ENCODE assay signal across 1 cellular context in genomic region chr20:62601172-62601571, GRCh38.
TF ChIP-seq lines count a peak whose summit lies in the region.

No MANE protein-coding gene starts in this region.

TF ChIP-seq in H1, 55 proteins besides CTCF, POLR2A, EP300 and RAD21:
- TF ChIP-seq GTF2F1 (IDR thresholded peaks at IDR 0.05; ENCODE audit: borderline replicate concordance, low read depth, low read length) (no peak), KDM4A (IDR thresholded peaks at IDR 0.05; ENCODE audit: low read depth, low read length, severe bottlenecking) (no peak), TBP (IDR thresholded peaks at IDR 0.05; ENCODE audit: low read depth, low read length) (no peak), ZNF274 (IDR thresholded peaks at IDR 0.05; ENCODE audit: borderline replicate concordance, extremely low read depth, low read length) (no peak), YY1 (IDR thresholded peaks at IDR 0.05; ENCODE audit: low read depth, low read length) (no peak), SRF (IDR thresholded peaks at IDR 0.05; ENCODE audit: low read depth, low read length) (no peak), TCF12 (IDR thresholded peaks at IDR 0.05; ENCODE audit: low read depth, low read length) (no peak), HDAC6 (IDR thresholded peaks at IDR 0.05; ENCODE audit: low read depth, low read length) (no peak), RBBP5 (IDR thresholded peaks at IDR 0.05; ENCODE audit: borderline replicate concordance, low read depth, low read length) (no peak), BACH1 (IDR thresholded peaks at IDR 0.05; ENCODE audit: low read length) (no peak), CBX8 (IDR thresholded peaks at IDR 0.05; ENCODE audit: borderline replicate concordance, low read depth, low read length) (no peak), USF2 (IDR thresholded peaks at IDR 0.05; ENCODE audit: low read length) (no peak), RXRA (IDR thresholded peaks at IDR 0.05; ENCODE audit: insufficient read depth, low read depth, low read length) (no peak), CTBP2 (IDR thresholded peaks at IDR 0.05; ENCODE audit: borderline replicate concordance, insufficient read depth, insufficient read length, low read length) (no peak), SP4 (IDR thresholded peaks at IDR 0.05; ENCODE audit: low read length) (no peak)
- TF ChIP-seq, protein P1, sequence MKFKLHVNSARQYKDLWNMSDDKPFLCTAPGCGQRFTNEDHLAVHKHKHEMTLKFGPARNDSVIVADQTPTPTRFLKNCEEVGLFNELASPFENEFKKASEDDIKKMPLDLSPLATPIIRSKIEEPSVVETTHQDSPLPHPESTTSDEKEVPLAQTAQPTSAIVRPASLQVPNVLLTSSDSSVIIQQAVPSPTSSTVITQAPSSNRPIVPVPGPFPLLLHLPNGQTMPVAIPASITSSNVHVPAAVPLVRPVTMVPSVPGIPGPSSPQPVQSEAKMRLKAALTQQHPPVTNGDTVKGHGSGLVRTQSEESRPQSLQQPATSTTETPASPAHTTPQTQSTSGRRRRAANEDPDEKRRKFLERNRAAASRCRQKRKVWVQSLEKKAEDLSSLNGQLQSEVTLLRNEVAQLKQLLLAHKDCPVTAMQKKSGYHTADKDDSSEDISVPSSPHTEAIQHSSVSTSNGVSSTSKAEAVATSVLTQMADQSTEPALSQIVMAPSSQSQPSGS (IDR thresholded peaks at IDR 0.05; ENCODE audit: low read length), result no peak
